ENCODE assay signal across 1 cellular context in the genomic region with DNA sequence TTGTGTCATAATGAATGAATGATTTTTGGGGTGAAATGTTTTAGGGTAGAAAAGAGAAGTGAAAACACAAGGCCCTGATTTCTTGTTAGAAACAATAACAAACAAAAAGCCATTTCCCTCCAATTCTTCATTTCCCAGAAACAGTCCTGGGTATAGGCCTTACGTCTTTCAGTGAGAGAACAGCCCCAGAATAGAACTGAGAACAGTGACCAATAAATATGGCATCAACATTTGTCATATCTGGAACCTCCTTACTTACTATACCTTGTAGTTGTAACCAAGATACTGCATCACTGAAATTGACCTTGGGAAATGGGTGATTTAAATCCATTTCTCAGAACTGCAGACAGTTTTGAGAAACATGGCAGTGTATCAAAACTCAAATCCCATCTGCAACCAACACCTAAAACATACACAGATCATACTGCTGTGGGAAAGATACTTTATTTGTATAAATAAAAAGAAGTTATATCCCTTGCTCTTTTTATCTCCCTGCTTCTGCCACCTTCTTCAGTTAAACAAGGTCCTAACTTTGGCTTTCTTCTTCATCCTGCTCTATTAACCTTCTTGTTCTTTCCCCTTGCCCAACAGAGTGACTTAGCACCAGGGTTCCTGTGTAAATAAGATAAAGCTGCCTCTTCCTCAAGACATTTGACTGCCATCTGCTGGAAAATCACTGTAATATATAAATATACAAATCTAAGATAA.
TF ChIP-seq lines count a peak whose summit lies in the region.

No MANE protein-coding gene starts in this region.

TF ChIP-seq in K562, 482 proteins besides CTCF, POLR2A, EP300 and RAD21 (continued from another document and continues in another):
- TF ChIP-seq ARID4B (CRISPR knock-in tag; IDR thresholded peaks at IDR 0.05), result no peak
- TF ChIP-seq ZNF436 (CRISPR knock-in tag; IDR thresholded peaks at IDR 0.05), result no peak
- TF ChIP-seq AFF1 (IDR thresholded peaks at IDR 0.05; ENCODE audit: low read depth in 1 of 2, partially characterized antibody in 2 of 2), result peak; percentile 49 to 91
- TF ChIP-seq BCOR (IDR thresholded peaks at IDR 0.05), result peak; percentile 56; the same call in 1 of the 2 replicates
- no peak for TF ChIP-seq ZSCAN32 (CRISPR knock-in tag; IDR thresholded peaks at IDR 0.05)
- TF ChIP-seq NONO (IDR thresholded peaks at IDR 0.05; ENCODE audit: low read depth in 2 of 2, low read length in 1 of 2), result 0 out of 4 replicates have a peak, but pooled peaks of 1 of the 2 experiments have one; percentile 58
- peak; percentile 51 to 58 for TF ChIP-seq NCOA2 (IDR thresholded peaks at IDR 0.05; ENCODE audit: partially characterized antibody in 2 of 2)
- TF ChIP-seq CSDE1 (IDR thresholded peaks at IDR 0.05), result no peak
- TF ChIP-seq ZNF274 (IDR thresholded peaks at IDR 0.05; ENCODE audit: borderline replicate concordance, low read depth, low read length), result no peak
- TF ChIP-seq NFIC (IDR thresholded peaks at IDR 0.05), result peak; percentile 88
- TF ChIP-seq NCOA1 (IDR thresholded peaks at IDR 0.05; ENCODE audit: low read depth), result peak; percentile 82
- no peak for TF ChIP-seq FOXP1 (CRISPR knock-in tag; IDR thresholded peaks at IDR 0.05)
- no peak for TF ChIP-seq ELF2 (CRISPR knock-in tag; IDR thresholded peaks at IDR 0.05)
- TF ChIP-seq LARP7 (IDR thresholded peaks at IDR 0.05), result no peak
- no peak for TF ChIP-seq ZNF165 (CRISPR knock-in tag; IDR thresholded peaks at IDR 0.05; ENCODE audit: borderline replicate concordance)
- TF ChIP-seq KLF16 (IDR thresholded peaks at IDR 0.05), result peak; percentile 81; the same call in 1 of the 2 replicates
- TF ChIP-seq, protein P1, sequence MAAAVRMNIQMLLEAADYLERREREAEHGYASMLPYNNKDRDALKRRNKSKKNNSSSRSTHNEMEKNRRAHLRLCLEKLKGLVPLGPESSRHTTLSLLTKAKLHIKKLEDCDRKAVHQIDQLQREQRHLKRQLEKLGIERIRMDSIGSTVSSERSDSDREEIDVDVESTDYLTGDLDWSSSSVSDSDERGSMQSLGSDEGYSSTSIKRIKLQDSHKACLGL (CRISPR knock-in tag; IDR thresholded peaks at IDR 0.05; ENCODE audit: borderline replicate concordance, poor library complexity, severe bottlenecking), result no peak
- TF ChIP-seq NFE2 (IDR thresholded peaks at IDR 0.05; ENCODE audit: low read depth), result peak; percentile 98
- TF ChIP-seq FOXK2 (conservative IDR thresholded peaks at IDR 0.05 in 1 of 2, IDR thresholded peaks at IDR 0.05 in 1 of 2; ENCODE audit: low read depth in 2 of 2), result peak; percentile 90 to 94
- no peak for TF ChIP-seq SIN3A (IDR thresholded peaks at IDR 0.05; ENCODE audit: borderline replicate concordance in 2 of 2, control insufficient read depth in 1 of 2, low read depth in 2 of 2, low read length in 2 of 2)
- peak; percentile 41; the same call in 1 of the 2 replicates for TF ChIP-seq AFF4 (CRISPR knock-in tag; IDR thresholded peaks at IDR 0.05)
- TF ChIP-seq ZNF239 (CRISPR knock-in tag; IDR thresholded peaks at IDR 0.05), result no peak
- TF ChIP-seq NBN (IDR thresholded peaks at IDR 0.05; ENCODE audit: low read depth), result peak; percentile 96
- TF ChIP-seq POLR3A (IDR thresholded peaks at IDR 0.05; ENCODE audit: borderline replicate concordance, extremely low read depth, insufficient read depth, insufficient read length), result no peak
- no peak for TF ChIP-seq GATAD2A (IDR thresholded peaks at IDR 0.05)
- peak; percentile 25 to 33; a peak in 1 of 4 replicates for TF ChIP-seq MAZ (CRISPR knock-in tag; conservative IDR thresholded peaks at IDR 0.05 in 1 of 2, IDR thresholded peaks at IDR 0.05 in 1 of 2)
- no peak for TF ChIP-seq ZNF41 (CRISPR knock-in tag; conservative IDR thresholded peaks at IDR 0.05)
- TF ChIP-seq FOXK1 (CRISPR knock-in tag; IDR thresholded peaks at IDR 0.05; ENCODE audit: borderline replicate concordance), result no peak
- TF ChIP-seq, protein P2, sequence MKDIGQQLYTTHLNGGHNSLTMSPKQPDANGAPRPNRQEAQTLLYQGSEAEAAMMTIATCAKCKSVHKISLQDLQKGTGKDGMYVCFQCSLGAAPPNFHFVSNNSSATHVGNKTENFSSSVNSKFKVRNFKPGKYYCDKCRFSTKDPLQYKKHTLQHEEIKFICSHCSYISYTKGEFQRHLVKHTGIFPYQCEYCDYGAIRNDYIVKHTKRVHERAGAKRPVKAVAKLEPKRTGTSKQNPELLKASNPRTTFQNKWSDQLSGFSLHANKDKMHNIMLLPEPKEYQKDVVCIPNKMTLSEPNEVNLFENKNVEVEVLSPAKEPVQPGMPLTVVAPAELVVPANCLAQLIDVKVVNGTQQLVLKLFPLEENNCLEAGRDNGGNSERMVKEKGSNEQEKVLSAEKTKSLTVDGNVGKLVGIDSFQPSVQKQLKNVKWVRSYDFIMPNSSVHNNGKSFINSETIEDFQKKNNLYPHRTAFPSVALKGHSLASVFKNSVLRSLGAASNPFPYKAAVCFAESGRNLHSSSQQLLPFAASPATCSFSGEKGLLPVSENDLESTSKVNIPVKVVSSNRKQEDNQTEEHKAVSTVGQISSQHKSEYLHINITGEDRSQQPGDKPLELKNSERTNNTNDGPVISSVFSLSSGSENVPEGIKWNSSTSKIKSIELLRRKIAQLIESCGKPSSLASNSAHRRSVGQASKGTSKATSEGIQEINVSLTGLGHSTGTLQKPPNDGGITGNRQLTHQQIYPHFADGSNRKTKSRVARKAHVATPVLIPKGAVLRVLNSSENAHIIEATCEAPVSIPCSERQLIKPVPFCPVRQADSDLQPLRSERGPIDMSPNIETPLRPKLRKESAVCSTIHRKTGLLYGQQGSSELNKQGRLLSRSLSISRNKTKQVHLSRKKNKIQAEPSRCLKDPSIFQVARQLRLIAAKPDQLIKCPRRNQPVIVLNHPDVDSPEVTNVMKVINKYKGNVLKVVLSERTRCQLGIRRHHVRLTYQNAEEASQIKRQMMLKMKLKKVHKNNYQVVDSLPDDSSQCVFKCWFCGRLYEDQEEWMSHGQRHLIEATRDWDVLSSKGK (CRISPR knock-in tag; IDR thresholded peaks at IDR 0.05), result no peak
- TF ChIP-seq ATF1 (CRISPR knock-in tag; IDR thresholded peaks at IDR 0.05), result no peak
- peak; percentile 42; the same call in 1 of the 2 replicates for TF ChIP-seq ATF1 (tag; IDR thresholded peaks at IDR 0.05)
- TF ChIP-seq ZBED1 (IDR thresholded peaks at IDR 0.05), result no peak
- no peak for TF ChIP-seq ZNF282 (CRISPR knock-in tag; IDR thresholded peaks at IDR 0.05)
- no peak for TF ChIP-seq KLF6 (CRISPR knock-in tag; IDR thresholded peaks at IDR 0.05; ENCODE audit: borderline replicate concordance)
- peak; percentile 97 for TF ChIP-seq LEF1 (IDR thresholded peaks at IDR 0.05)
- no peak for TF ChIP-seq SAFB2 (IDR thresholded peaks at IDR 0.05; ENCODE audit: borderline replicate concordance, low read depth, low read length, severe bottlenecking)
- no peak for TF ChIP-seq PHF8 (IDR thresholded peaks at IDR 0.05; ENCODE audit: borderline replicate concordance, low read length)
- no peak for TF ChIP-seq PPARD (CRISPR knock-in tag; IDR thresholded peaks at IDR 0.05)
- TF ChIP-seq THRB (CRISPR knock-in tag; conservative IDR thresholded peaks at IDR 0.05), result no peak
- no peak for TF ChIP-seq U2AF2 (optimal IDR thresholded peaks at IDR 0.05; ENCODE audit: low read depth, low read length)
- TF ChIP-seq MEF2D (tag; conservative IDR thresholded peaks at IDR 0.05; ENCODE audit: low read depth), result no peak
- peak; percentile 54; the same call in 1 of the 2 replicates for TF ChIP-seq SMARCA5 (IDR thresholded peaks at IDR 0.05)
- no peak for TF ChIP-seq ZNF184 (CRISPR knock-in tag; IDR thresholded peaks at IDR 0.05)
